29 cellular contexts compared by ENCODE assay signal in the genomic region with DNA sequence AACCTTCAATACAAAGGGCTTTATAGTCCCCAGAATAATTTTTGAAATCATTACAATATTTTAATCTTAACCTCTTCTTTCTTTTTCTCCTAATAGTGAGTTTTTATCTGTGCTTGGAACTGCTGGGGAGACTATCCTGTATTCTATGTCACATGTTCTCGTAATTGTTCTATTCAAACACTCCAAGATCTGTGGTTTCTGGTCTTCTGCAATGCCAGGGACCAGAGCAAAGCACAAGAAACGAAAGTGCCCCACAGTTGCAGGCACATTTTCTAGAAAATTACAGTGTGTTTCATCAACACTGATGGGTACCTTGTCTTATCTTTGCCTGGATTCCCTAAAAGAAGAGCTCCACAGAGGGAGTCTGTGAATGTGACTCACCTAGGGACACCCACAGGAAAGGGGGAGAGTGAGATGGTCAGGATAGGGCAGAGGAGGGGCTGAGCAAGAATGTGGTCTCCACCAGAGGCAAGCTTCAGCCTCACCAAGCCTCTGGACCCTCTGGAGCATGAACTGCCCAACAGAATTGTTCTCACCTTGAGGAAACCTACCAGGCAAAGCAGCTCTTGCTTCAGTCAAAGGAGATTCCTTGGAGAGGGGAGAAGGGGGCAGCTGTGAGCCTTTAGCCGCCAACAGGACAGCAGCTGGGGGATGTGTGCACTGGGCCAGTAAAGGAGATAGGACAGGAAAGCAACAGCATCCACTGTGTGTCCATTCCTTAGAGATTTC. TPM values are rescaled to one million over a fixed set of nuclear protein-coding genes. Genes with fewer than 3 reads are reported as not detected.
"Had no signal": no experiment of that assay in that cellular context is flagged by ENCODE, and none has a peak within 500 bp of the region (broad histone marks: within the 10 kb centered on the region; RNA-seq: fewer than 3 reads in every experiment).

No MANE protein-coding gene starts in this region.

- H3K36me3 Mint-ChIP-seq: activated CD8-positive, alpha-beta memory T cell treated with anti-CD3 and anti-CD28 coated beads, Interleukin-2, amount 10 ng/mL, durations not matched to agents 7 days and 5 days; activated naive CD4-positive, alpha-beta T cell treated with anti-CD3 and anti-CD28 coated beads, Interleukin-2, amount 50 U/mL, for 24 hours; natural killer cell treated with Interleukin-12 subunit alpha and Interleukin-12 subunit beta and Interleukin-15 and Interleukin-18, amount 100 ng/mL, for 72 hours had no signal

- ATAC-seq: activated CD8-positive, alpha-beta memory T cell treated with anti-CD3 and anti-CD28 coated beads, Interleukin-2, amount 10 ng/mL, durations not matched to agents 7 days and 5 days; activated CD8-positive, alpha-beta T cell treated with anti-CD3 and anti-CD28 coated beads for 36 hours; foreskin keratinocyte; natural killer cell treated with Interleukin-12 subunit alpha and Interleukin-12 subunit beta and Interleukin-15 and Interleukin-18, amount 100 ng/mL, for 72 hours; pancreas; right lobe of liver had no signal

- H3K4me3 ChIP-seq: left ventricle myocardium inferior, pancreas, right lobe of liver, skin epidermis, tibial artery, uterus had no signal

- H3K4me1 Mint-ChIP-seq: activated CD4-positive, alpha-beta T cell treated with anti-CD3 and anti-CD28 coated beads, Interleukin-2, amount 10 ng/mL, durations not matched to agents 7 days and 5 days; activated CD8-positive, alpha-beta memory T cell treated with anti-CD3 and anti-CD28 coated beads, Interleukin-2, amount 10 ng/mL, durations not matched to agents 7 days and 5 days; activated naive CD4-positive, alpha-beta T cell treated with anti-CD3 and anti-CD28 coated beads, Interleukin-2, amount 50 U/mL, for 24 hours had no signal

- H3K4me3 Mint-ChIP-seq: activated CD4-positive, alpha-beta T cell treated with anti-CD3 and anti-CD28 coated beads, Interleukin-2, amount 10 ng/mL, durations not matched to agents 7 days and 5 days; activated CD8-positive, alpha-beta memory T cell treated with anti-CD3 and anti-CD28 coated beads, Interleukin-2, amount 10 ng/mL, durations not matched to agents 7 days and 5 days; activated CD8-positive, alpha-beta T cell treated with anti-CD3 and anti-CD28 coated beads for 36 hours; activated naive CD4-positive, alpha-beta T cell treated with anti-CD3 and anti-CD28 coated beads, Interleukin-2, amount 50 U/mL, for 24 hours; activated T-helper 1 cell treated with anti-CD3 and anti-CD28 coated beads, Interleukin-12 subunit alpha, Interleukin-12 subunit beta, Interleukin-2, Interleukin-4 antibody, amounts not matched to agents 30 ng/mL and 10 ng/mL and 1 ng/mL, durations not matched to agents 14 hours and 24 hours and 36 hours; natural killer cell treated with Interleukin-12 subunit alpha and Interleukin-12 subunit beta and Interleukin-15 and Interleukin-18, amount 100 ng/mL, for 72 hours; stimulated activated naive CD8-positive, alpha-beta T cell treated with anti-CD3 and anti-CD28 coated beads, Interleukin-15, Interleukin-2, amounts not matched to agents 100 ng/mL and 50 ng/mL, for 24 hours had no signal

- DNase-seq: activated CD4-positive, alpha-beta T cell treated with anti-CD3 and anti-CD28 coated beads, Interleukin-2, amount 10 ng/mL, durations not matched to agents 7 days and 5 days; activated CD4-positive, CD25-positive, alpha-beta regulatory T cell treated with anti-CD3 and anti-CD28 coated beads, Interleukin-2, amount 50 U/mL, for 72 hours; activated CD8-positive, alpha-beta memory T cell treated with anti-CD3 and anti-CD28 coated beads, Interleukin-2, amount 10 ng/mL, durations not matched to agents 7 days and 5 days; activated CD8-positive, alpha-beta T cell treated with anti-CD3 and anti-CD28 coated beads for 36 hours; activated gamma-delta T cell; aorta; brain microvascular endothelial cell; caudate nucleus; dermis blood vessel endothelial cell; effector CD8-positive, alpha-beta T cell; erythroblast; foreskin keratinocyte; glutamatergic neuron; hippocampal formation; left ventricle myocardium inferior; midbrain; pancreas; right lobe of liver; stimulated activated CD4-positive, alpha-beta T cell treated with anti-CD3 and anti-CD28 coated beads, Interleukin-1b, Interleukin-23, amount 100 ng/mL, for 48 hours; tibial artery; uterus had no signal

- H3K36me3 ChIP-seq: brain microvascular endothelial cell, left ventricle myocardium inferior, neutrophil, pancreas, right lobe of liver, tibial artery, uterus had no signal

- H3K27me3 Mint-ChIP-seq: activated CD8-positive, alpha-beta memory T cell treated with anti-CD3 and anti-CD28 coated beads, Interleukin-2, amount 10 ng/mL, durations not matched to agents 7 days and 5 days; activated CD8-positive, alpha-beta T cell treated with anti-CD3 and anti-CD28 coated beads for 36 hours; natural killer cell treated with Interleukin-12 subunit alpha and Interleukin-12 subunit beta and Interleukin-15 and Interleukin-18, amount 100 ng/mL, for 72 hours; stimulated activated naive CD8-positive, alpha-beta T cell treated with anti-CD3 and anti-CD28 coated beads, Interleukin-15, Interleukin-2, amounts not matched to agents 100 ng/mL and 50 ng/mL, for 24 hours had no signal

- H3K27ac ChIP-seq: brain microvascular endothelial cell, foreskin keratinocyte, left ventricle myocardium inferior, neutrophil, pancreas, right lobe of liver, skin epidermis, tibial artery, uterus, VCaP had no signal

- H3K9me3 ChIP-seq: left ventricle myocardium inferior, neutrophil, pancreas, right lobe of liver, tibial artery, uterus had no signal

- H3K27me3 ChIP-seq: brain microvascular endothelial cell, neutrophil, pancreas, right lobe of liver, tibial artery, uterus had no signal

- H3K9me3 Mint-ChIP-seq: activated CD4-positive, alpha-beta T cell treated with anti-CD3 and anti-CD28 coated beads, Interleukin-2, amount 10 ng/mL, durations not matched to agents 7 days and 5 days; activated CD8-positive, alpha-beta T cell treated with anti-CD3 and anti-CD28 coated beads for 36 hours; activated naive CD4-positive, alpha-beta T cell treated with anti-CD3 and anti-CD28 coated beads, Interleukin-2, amount 50 U/mL, for 24 hours; activated T-helper 1 cell treated with anti-CD3 and anti-CD28 coated beads, Interleukin-12 subunit alpha, Interleukin-12 subunit beta, Interleukin-2, Interleukin-4 antibody, amounts not matched to agents 30 ng/mL and 10 ng/mL and 1 ng/mL, durations not matched to agents 14 hours and 24 hours and 36 hours; stimulated activated naive CD8-positive, alpha-beta T cell treated with anti-CD3 and anti-CD28 coated beads, Interleukin-15, Interleukin-2, amounts not matched to agents 100 ng/mL and 50 ng/mL, for 24 hours had no signal

- H3K4me1 ChIP-seq: foreskin keratinocyte, left ventricle myocardium inferior, pancreas, right lobe of liver, uterus had no signal

- H3K27ac Mint-ChIP-seq: activated CD4-positive, alpha-beta T cell treated with anti-CD3 and anti-CD28 coated beads, Interleukin-2, amount 10 ng/mL, durations not matched to agents 7 days and 5 days; activated CD8-positive, alpha-beta memory T cell treated with anti-CD3 and anti-CD28 coated beads, Interleukin-2, amount 10 ng/mL, durations not matched to agents 7 days and 5 days; activated CD8-positive, alpha-beta T cell treated with anti-CD3 and anti-CD28 coated beads for 36 hours; activated naive CD4-positive, alpha-beta T cell treated with anti-CD3 and anti-CD28 coated beads, Interleukin-2, amount 50 U/mL, for 24 hours; activated T-helper 1 cell treated with anti-CD3 and anti-CD28 coated beads, Interleukin-12 subunit alpha, Interleukin-12 subunit beta, Interleukin-2, Interleukin-4 antibody, amounts not matched to agents 30 ng/mL and 10 ng/mL and 1 ng/mL, durations not matched to agents 14 hours and 24 hours and 36 hours; natural killer cell treated with Interleukin-12 subunit alpha and Interleukin-12 subunit beta and Interleukin-15 and Interleukin-18, amount 100 ng/mL, for 72 hours; stimulated activated naive CD8-positive, alpha-beta T cell treated with anti-CD3 and anti-CD28 coated beads, Interleukin-15, Interleukin-2, amounts not matched to agents 100 ng/mL and 50 ng/mL, for 24 hours had no signal

RNA-seq across cellular contexts. Expression of a gene that starts 25.9 kb away (rescaled TPM):
- total RNA-seq: activated CD4-positive, alpha-beta T cell treated with anti-CD3 and anti-CD28 coated beads, Interleukin-2, amount 10 ng/mL, durations not matched to agents 7 days and 5 days; activated CD8-positive, alpha-beta memory T cell treated with anti-CD3 and anti-CD28 coated beads, Interleukin-2, amount 10 ng/mL, durations not matched to agents 7 days and 5 days; activated CD8-positive, alpha-beta T cell treated with anti-CD3 and anti-CD28 coated beads for 36 hours; activated T-helper 1 cell treated with anti-CD3 and anti-CD28 coated beads, Interleukin-12 subunit alpha, Interleukin-12 subunit beta, Interleukin-2, Interleukin-4 antibody, amounts not matched to agents 30 ng/mL and 10 ng/mL and 1 ng/mL, durations not matched to agents 14 hours and 24 hours and 36 hours; foreskin keratinocyte; natural killer cell treated with Interleukin-12 subunit alpha and Interleukin-12 subunit beta and Interleukin-15 and Interleukin-18, amount 100 ng/mL, for 72 hours; T-helper 2 cell treated with Interferon-gamma antibody and Interleukin-4, amounts not matched to agents 100 ng/mL and 5 ng/mL, for 36 hours had no signal
- polyA plus RNA-seq: foreskin keratinocyte had no signal
